In genomic region chr17:55264640-55265298, GRCh38 we compare ENCODE assay signal across 8 cellular contexts. TPM values are rescaled to one million over a fixed set of nuclear protein-coding genes. Genes with fewer than 3 reads are reported as not detected.
DNase-seq lines count a peak whose midpoint lies in the region; ATAC-seq and TF ChIP-seq lines count a peak whose summit lies in the region.

A gene with protein sequence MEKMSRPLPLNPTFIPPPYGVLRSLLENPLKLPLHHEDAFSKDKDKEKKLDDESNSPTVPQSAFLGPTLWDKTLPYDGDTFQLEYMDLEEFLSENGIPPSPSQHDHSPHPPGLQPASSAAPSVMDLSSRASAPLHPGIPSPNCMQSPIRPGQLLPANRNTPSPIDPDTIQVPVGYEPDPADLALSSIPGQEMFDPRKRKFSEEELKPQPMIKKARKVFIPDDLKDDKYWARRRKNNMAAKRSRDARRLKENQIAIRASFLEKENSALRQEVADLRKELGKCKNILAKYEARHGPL (plus strand): TSS chr17:55264960. CDS start chr17:55265485, 525 bp downstream.

- DNase-seq in BE2C (peak; percentile 85), NCI-H774 (lab: John Stamatoyannopoulos, UW) (peak; percentile 93), fibroblast of lung (ENCODE audit: low read depth in 2 of 2) (peak; percentile 65 to 77), myocyte (ENCODE audit: low read depth) (peak; percentile 81)
- DNase-seq in activated T-helper 1 cell treated with anti-CD3 and anti-CD28 coated beads, Interleukin-12 subunit alpha, Interleukin-12 subunit beta, Interleukin-2, Interleukin-4 antibody, amounts not matched to agents 30 ng/mL and 10 ng/mL and 1 ng/mL, durations not matched to agents 14 hours and 24 hours and 36 hours (ENCODE audit: low spot score) = peak; percentile 72
- peak; percentile 35 to 41 for DNase-seq in stimulated activated CD8-positive, alpha-beta memory T cell treated with anti-CD3 and anti-CD28 coated beads, Interleukin-7, amount 100 ng/mL, for 1 hour (ENCODE audit: low read depth in 2 of 2)

- H3K9me3 ChIP-seq in BE2C = no peaks in the 10 kb centered on the region
- H3K9me3 ChIP-seq in fibroblast of lung (ENCODE audit: control insufficient read depth, insufficient read depth, low read depth, low read length) = no peaks in the 10 kb centered on the region

- H3K36me3 ChIP-seq in BE2C (no peaks in the 10 kb centered on the region), fibroblast of lung (ENCODE audit: control insufficient read depth, insufficient read depth, low read length) (no peaks in the 10 kb centered on the region)

- H3K27ac Mint-ChIP-seq in activated T-helper 1 cell treated with anti-CD3 and anti-CD28 coated beads, Interleukin-12 subunit alpha, Interleukin-12 subunit beta, Interleukin-2, Interleukin-4 antibody, amounts not matched to agents 30 ng/mL and 10 ng/mL and 1 ng/mL, durations not matched to agents 14 hours and 24 hours and 36 hours = no peak within 1 kb of the TSS

- no peaks in the 10 kb centered on the region for H3K36me3 Mint-ChIP-seq in activated T-helper 1 cell treated with anti-CD3 and anti-CD28 coated beads, Interleukin-12 subunit alpha, Interleukin-12 subunit beta, Interleukin-2, Interleukin-4 antibody, amounts not matched to agents 30 ng/mL and 10 ng/mL and 1 ng/mL, durations not matched to agents 14 hours and 24 hours and 36 hours (ENCODE audit: low read depth)

- peaks cover 81% of the 10 kb centered on the region for H3K27me3 Mint-ChIP-seq in activated T-helper 1 cell treated with anti-CD3 and anti-CD28 coated beads, Interleukin-12 subunit alpha, Interleukin-12 subunit beta, Interleukin-2, Interleukin-4 antibody, amounts not matched to agents 30 ng/mL and 10 ng/mL and 1 ng/mL, durations not matched to agents 14 hours and 24 hours and 36 hours (ENCODE audit: insufficient read depth)

- peak within 1 kb of the TSS; percentile 55 for H3K4me3 ChIP-seq in BE2C (ENCODE audit: low read depth, low read length)
- H3K4me3 ChIP-seq in fibroblast of lung (replicated peaks in 1 of 4; ENCODE audit: control extremely low read depth in 1 of 4, insufficient read depth in 1 of 4, low read depth in 3 of 4, low read length in 4 of 4) = peak within 1 kb of the TSS; percentile 17 to 49 (median 38)

- no peaks in the 10 kb centered on the region for H3K79me2 ChIP-seq in fibroblast of lung (ENCODE audit: control insufficient read depth, insufficient read depth, low read length)

- H3K4me1 ChIP-seq in BE2C (no peaks in the 10 kb centered on the region), fibroblast of lung (ENCODE audit: control insufficient read depth, extremely low read depth, insufficient read depth, low read length) (no peaks in the 10 kb centered on the region)

- H3K4me2 ChIP-seq in fibroblast of lung (ENCODE audit: extremely low read depth, insufficient read depth, low read length) = peak within 1 kb of the TSS; percentile 58

- peaks cover 14% of the 10 kb centered on the region for H3K4me1 Mint-ChIP-seq in activated T-helper 1 cell treated with anti-CD3 and anti-CD28 coated beads, Interleukin-12 subunit alpha, Interleukin-12 subunit beta, Interleukin-2, Interleukin-4 antibody, amounts not matched to agents 30 ng/mL and 10 ng/mL and 1 ng/mL, durations not matched to agents 14 hours and 24 hours and 36 hours (ENCODE audit: low read depth)

- H3K9ac ChIP-seq in fibroblast of lung (ENCODE audit: insufficient read depth, low read length) = peak within 1 kb of the TSS; percentile 20

- no peaks in the 10 kb centered on the region for H4K20me1 ChIP-seq in fibroblast of lung (ENCODE audit: control insufficient read depth, extremely low read depth, insufficient read depth, low read length)

- no peak within 1 kb of the TSS for H3K27ac ChIP-seq in fibroblast of lung (ENCODE audit: insufficient read depth, low read length)

- H2AFZ ChIP-seq in fibroblast of lung (ENCODE audit: low read length) = no peak within 1 kb of the TSS

- peaks cover 10% of the 10 kb centered on the region for H3K9me3 Mint-ChIP-seq in activated T-helper 1 cell treated with anti-CD3 and anti-CD28 coated beads, Interleukin-12 subunit alpha, Interleukin-12 subunit beta, Interleukin-2, Interleukin-4 antibody, amounts not matched to agents 30 ng/mL and 10 ng/mL and 1 ng/mL, durations not matched to agents 14 hours and 24 hours and 36 hours

- peak within 1 kb of the TSS; percentile 69 for H3K4me3 Mint-ChIP-seq in activated T-helper 1 cell treated with anti-CD3 and anti-CD28 coated beads, Interleukin-12 subunit alpha, Interleukin-12 subunit beta, Interleukin-2, Interleukin-4 antibody, amounts not matched to agents 30 ng/mL and 10 ng/mL and 1 ng/mL, durations not matched to agents 14 hours and 24 hours and 36 hours

- TF ChIP-seq CTCF in BE2C (IDR thresholded peaks at IDR 0.05; ENCODE audit: low read depth, low read length) (no peak), fibroblast of lung (conservative IDR thresholded peaks at IDR 0.05 in 1 of 2, IDR thresholded peaks at IDR 0.05 in 1 of 2; ENCODE audit: low read depth in 1 of 2, low read length in 2 of 2) (no peak)

- ATAC-seq in GM19372 (IDR thresholded peaks at IDR 0.05; ENCODE audit: low read depth, unreplicated experiment) = peak; percentile 60
- peak; percentile 90 for ATAC-seq in HG03520 (IDR thresholded peaks at IDR 0.05; ENCODE audit: unreplicated experiment)

- H3K27me3 ChIP-seq in BE2C (peaks cover 10% of the 10 kb centered on the region), fibroblast of lung (ENCODE audit: control insufficient read depth, insufficient read depth, low read length) (peaks cover 50% of the 10 kb centered on the region)

- intact Hi-C loops in activated T-helper 1 cell treated with anti-CD3 and anti-CD28 coated beads, Interleukin-12 subunit alpha, Interleukin-12 subunit beta, Interleukin-2, Interleukin-4 antibody, amounts not matched to agents 30 ng/mL and 10 ng/mL and 1 ng/mL, durations not matched to agents 14 hours and 24 hours and 36 hours (cut with micrococcal nuclease) = loop anchor here (1.0 to 2.0 kb wide), 4 partner anchors 26 to 295 kb away; no protein-coding TSS in a partner anchor

RNA-seq across cellular contexts. Expression of the gene that starts here (rescaled TPM):
- 4.1 TPM for polyA plus RNA-seq in BE2C (2012; ENCODE audit: insufficient read depth, insufficient read length, low read depth)
- 0.36 and 0.54 TPM in 2 replicates for total RNA-seq in activated T-helper 1 cell treated with anti-CD3 and anti-CD28 coated beads, Interleukin-12 subunit alpha, Interleukin-12 subunit beta, Interleukin-2, Interleukin-4 antibody, amounts not matched to agents 30 ng/mL and 10 ng/mL and 1 ng/mL, durations not matched to agents 14 hours and 24 hours and 36 hours
- total RNA-seq in fibroblast of lung = 0.17 and 0.51 TPM in 2 replicates
- polyA plus RNA-seq in fibroblast of lung = 0.18 and 0.69 TPM in 2 replicates
- 0.23 TPM in 2 replicates for polyA plus RNA-seq in fibroblast of lung (2012)
- 3.5 TPM in 1 of 2 replicates, not detected in the other for polyA minus RNA-seq in fibroblast of lung (ENCODE audit: low replicate concordance)
- total RNA-seq in myocyte = 0.37 and 0.88 TPM in 2 replicates
- 0.25 TPM for polyA plus RNA-seq in myocyte (2012)

Comparison
In these comparisons a context has a peak if more than half of its experiments do, and no peak if none do; other contexts are left out.
1. Peak in DNase-seq in activated T-helper 1 cell treated with anti-CD3 and anti-CD28 coated beads, Interleukin-12 subunit alpha, Interleukin-12 subunit beta, Interleukin-2, Interleukin-4 antibody, amounts not matched to agents 30 ng/mL and 10 ng/mL and 1 ng/mL, durations not matched to agents 14 hours and 24 hours and 36 hours; RNA of the gene not detected or under 1 TPM.
2. Peak in DNase-seq in myocyte; RNA of the gene not detected or under 1 TPM.
3. DNase-seq: peak in every context shown above with its lines; median percentile 93 in NCI-H774; 85 in BE2C; 81 in myocyte; 72 in activated T-helper 1 cell treated with anti-CD3 and anti-CD28 coated beads, Interleukin-12 subunit alpha, Interleukin-12 subunit beta, Interleukin-2, Interleukin-4 antibody, amounts not matched to agents 30 ng/mL and 10 ng/mL and 1 ng/mL, durations not matched to agents 14 hours and 24 hours and 36 hours; 71 in fibroblast of lung; 38 in stimulated activated CD8-positive, alpha-beta memory T cell treated with anti-CD3 and anti-CD28 coated beads, Interleukin-7, amount 100 ng/mL, for 1 hour.